Comparison of ENCODE assay signal across 13 cellular contexts in genomic region chr20:35311409-35311808, GRCh38. TPM values are rescaled to one million over a fixed set of nuclear protein-coding genes. Genes with fewer than 3 reads are reported as not detected.
DNase-seq lines count a peak whose midpoint lies in the region; ATAC-seq and TF ChIP-seq lines count a peak whose summit lies in the region.
"Had no signal": no experiment of that assay in that cellular context is flagged by ENCODE, and none has a peak within 500 bp of the region (broad histone marks: within the 10 kb centered on the region; RNA-seq: fewer than 3 reads in every experiment).

No MANE protein-coding gene starts in this region.

- peaks cover 5% of the 10 kb centered on the region; the same call in 2 of the 3 replicates for H3K36me3 Mint-ChIP-seq in GM23338 (ENCODE audit: low read depth)

- no peak for TF ChIP-seq POLR2A in gastrocnemius medialis (IDR thresholded peaks at IDR 0.05)
- no peak for TF ChIP-seq POLR2A in gastroesophageal sphincter (IDR thresholded peaks at IDR 0.05)

- no peak for TF ChIP-seq EP300 in gastroesophageal sphincter (IDR thresholded peaks at IDR 0.05)

- H3K4me3 ChIP-seq in GM23338 (no peak overlapping the region), RWPE2 (ENCODE audit: severe bottlenecking) (no peak overlapping the region), brain microvascular endothelial cell (ENCODE audit: low read depth, low read length) (no peak overlapping the region), gastrocnemius medialis (no peak overlapping the region), gastroesophageal sphincter (no peak overlapping the region)
- H3K4me3 ChIP-seq: skin epidermis had no signal

- peak overlapping the region; percentile 90 for H3K27ac Mint-ChIP-seq in GM23338

- H3K9me3 ChIP-seq in RWPE2 (ENCODE audit: severe bottlenecking) (no peaks in the 10 kb centered on the region), gastrocnemius medialis (no peaks in the 10 kb centered on the region), gastroesophageal sphincter (no peaks in the 10 kb centered on the region)

- no peaks in the 10 kb centered on the region for H3K27me3 ChIP-seq in GM23338 (ENCODE audit: insufficient read depth)
- H3K27me3 ChIP-seq in RWPE2 (ENCODE audit: insufficient read depth, poor library complexity, severe bottlenecking): no peaks in the 10 kb centered on the region
- no peaks in the 10 kb centered on the region for H3K27me3 ChIP-seq in brain microvascular endothelial cell (replicated peaks)
- no peaks in the 10 kb centered on the region for H3K27me3 ChIP-seq in gastrocnemius medialis
- H3K27me3 ChIP-seq in gastroesophageal sphincter: no peaks in the 10 kb centered on the region

- 71 to 93% methylated on average over 1 to 2 of the region's 2 CpGs for WGBS in gastroesophageal sphincter (ENCODE audit: low coverage in 1 of 2), 2 donors

- DNase-seq in GM23338 (ENCODE audit: low spot score) (peak; percentile 22), RWPE2 (ENCODE audit: low spot score) (peak; percentile 91), brain microvascular endothelial cell (no peak), hepatic stellate cell (ENCODE audit: low spot score) (no peak), gastrocnemius medialis (no peak)
- DNase-seq in stimulated activated CD4-positive, alpha-beta T cell treated with anti-CD3 and anti-CD28 coated beads, Interleukin-12 subunit alpha, Interleukin-12 subunit beta, amount 100 ng/mL, for 4 hours: peak; percentile 57
- DNase-seq: GF-D8, islet precursor cell had no signal

- H3K4me3 Mint-ChIP-seq in GM23338: no peak overlapping the region
- H3K4me3 Mint-ChIP-seq: brain had no signal

- H3K36me3 ChIP-seq in GM23338 (ENCODE audit: insufficient read depth) (no peaks in the 10 kb centered on the region), RWPE2 (ENCODE audit: low read depth) (peaks cover 39% of the 10 kb centered on the region), brain microvascular endothelial cell (replicated peaks) (no peaks in the 10 kb centered on the region), gastrocnemius medialis (peaks cover 0 to 7% of the 10 kb centered on the region in 2 donors), gastroesophageal sphincter (peaks cover 0 to 45% of the 10 kb centered on the region in 2 donors)

- TF ChIP-seq CTCF in GM23338 (conservative IDR thresholded peaks at IDR 0.05; ENCODE audit: low read depth in 2 of 2): no peak
- TF ChIP-seq CTCF in RWPE2 (IDR thresholded peaks at IDR 0.05; ENCODE audit: poor library complexity, severe bottlenecking): no peak
- no peak for TF ChIP-seq CTCF in brain microvascular endothelial cell (IDR thresholded peaks at IDR 0.05; ENCODE audit: low read depth, low read length, missing control alignments)
- TF ChIP-seq CTCF in gastrocnemius medialis (IDR thresholded peaks at IDR 0.05 in 4 of 5, conservative IDR thresholded peaks at IDR 0.05 in 1 of 5): no peak
- TF ChIP-seq CTCF in gastroesophageal sphincter (IDR thresholded peaks at IDR 0.05): no peak

- H4K20me1 ChIP-seq in GM23338 (replicated peaks; ENCODE audit: insufficient read depth): no peaks in the 10 kb centered on the region

- intact Hi-C loops in gastrocnemius medialis (cut with DNase I; ENCODE audit: low total_unique reads): no loop called here

- in situ Hi-C loops in brain microvascular endothelial cell (cut with HindIII; ENCODE audit: low pct_ligation_motif_present, low sequenced_read_pairs) (no loop called here), gastrocnemius medialis (cut with MboI; ENCODE audit: low sequenced_read_pairs in 4 of 4) (no loop called here)

- H2AFZ ChIP-seq in GM23338: no peak overlapping the region

- no peaks in the 10 kb centered on the region for H3K9me2 ChIP-seq in GM23338 (ENCODE audit: insufficient read depth)

- H3K4me1 ChIP-seq in GM23338 (ENCODE audit: insufficient read depth): peaks cover 24% of the 10 kb centered on the region
- peaks cover 74% of the 10 kb centered on the region for H3K4me1 ChIP-seq in RWPE2 (ENCODE audit: insufficient read depth, poor library complexity, severe bottlenecking)
- peaks cover 12 to 25% of the 10 kb centered on the region in 2 donors for H3K4me1 ChIP-seq in gastrocnemius medialis
- H3K4me1 ChIP-seq in gastroesophageal sphincter: peaks cover 6 to 26% (median 10%) of the 10 kb centered on the region in 3 donors

- no peaks in the 10 kb centered on the region; the same call in 2 of the 3 replicates for H3K9me3 Mint-ChIP-seq in GM23338
- H3K9me3 Mint-ChIP-seq: brain had no signal

- no peaks in the 10 kb centered on the region for H3K79me2 ChIP-seq in GM23338 (replicated peaks; ENCODE audit: insufficient read depth)

- peak overlapping the region; percentile 46; the same call in 1 of the 2 replicates for H3K27ac ChIP-seq in GM23338 (ENCODE audit: low read depth)
- peak overlapping the region; percentile 99 for H3K27ac ChIP-seq in RWPE2 (ENCODE audit: poor library complexity, severe bottlenecking)
- peak overlapping the region; percentile 82 for H3K27ac ChIP-seq in brain microvascular endothelial cell
- H3K27ac ChIP-seq in gastrocnemius medialis: no peak overlapping the region
- H3K27ac ChIP-seq in gastroesophageal sphincter: no peak overlapping the region
- H3K27ac ChIP-seq: KMS-11 had no signal

- no peak overlapping the region for H3K4me2 ChIP-seq in GM23338
- H3K4me2 ChIP-seq: KMS-11 had no signal

- H3K27me3 Mint-ChIP-seq in GM23338 (ENCODE audit: insufficient read depth, low read depth, poor library complexity): peaks cover 3% of the 10 kb centered on the region
- H3K27me3 Mint-ChIP-seq: brain had no signal

- ATAC-seq in GM23338 (no peak), RWPE2 (ENCODE audit: low read depth) (no peak), gastrocnemius medialis (no peak), GM18907 (IDR thresholded peaks at IDR 0.05; ENCODE audit: unreplicated experiment) (no peak), gastroesophageal sphincter (no peak)

- peaks cover 38% of the 10 kb centered on the region for H3K4me1 Mint-ChIP-seq in GM23338

- H3F3A ChIP-seq in GM23338 (replicated peaks; ENCODE audit: low read depth): peaks cover 9% of the 10 kb centered on the region; the same call in 1 of the 2 replicates

TF ChIP-seq in GM23338, 12 proteins besides CTCF, POLR2A, EP300 and RAD21 (continues in another document):
- TF ChIP-seq STAT1 (IDR thresholded peaks at IDR 0.05; ENCODE audit: unreplicated experiment): no peak
- TF ChIP-seq CREB1 (CRISPR knock-in tag; IDR thresholded peaks at IDR 0.05; ENCODE audit: low read depth): no peak
- TF ChIP-seq ZNF114 (CRISPR knock-in tag; IDR thresholded peaks at IDR 0.05): no peak
- TF ChIP-seq POLR2AphosphoS5 (IDR thresholded peaks at IDR 0.05; ENCODE audit: low read depth): no peak
- no peak for TF ChIP-seq REST (IDR thresholded peaks at IDR 0.05; ENCODE audit: unreplicated experiment)

RNA-seq across cellular contexts. Expression of gene FAM83C, which starts 19.2 kb away (rescaled TPM):
- total RNA-seq in GM23338 (2014; rRNA removed; shearing (Covaris generic)): 0.10 TPM in 1 of 2 replicates, not detected in the other
- not detected in 2 replicates for polyA plus RNA-seq in GM23338 (2016; fragmentation: Nextera tagmentation; extraction: Ambion mirVana)
- total RNA-seq in gastrocnemius medialis (not detected), gastroesophageal sphincter (1 to 10 TPM in 1 of 4 donors, not detected in 3; 1.4 TPM)

RNA-seq across cellular contexts. Expression of gene EIF6, which starts 26.8 kb away (rescaled TPM):
- total RNA-seq in GM23338 (2014; rRNA removed; shearing (Covaris generic)): 149 and 152 TPM in 2 replicates
- polyA plus RNA-seq in GM23338 (2016; fragmentation: Nextera tagmentation; extraction: Ambion mirVana): 215 and 220 TPM in 2 replicates
- 10 to 100 TPM; 34.2 to 48.3 (median 47.4) TPM for total RNA-seq in gastrocnemius medialis
- 10 to 100 TPM; 66.0 to 92.4 (median 80.8) TPM for total RNA-seq in gastroesophageal sphincter

RNA-seq across cellular contexts. Expression of gene MMP24OS, which starts 33.5 kb away (rescaled TPM):
- 10.5 and 14.6 TPM in 2 replicates for total RNA-seq in GM23338 (2014; rRNA removed; shearing (Covaris generic))
- 25.4 and 31.6 TPM in 2 replicates for polyA plus RNA-seq in GM23338 (2016; fragmentation: Nextera tagmentation; extraction: Ambion mirVana)
- 10 to 100 TPM in 3 of 4 donors, 1 to 10 TPM in 1; 3.8 to 18.4 (median 12.4) TPM for total RNA-seq in gastrocnemius medialis
- 10 to 100 TPM; 19.6 to 47.2 (median 26.9) TPM for total RNA-seq in gastroesophageal sphincter

Comparison
In these comparisons a context has a peak if more than half of its experiments do, and no peak if none do; other contexts are left out.
1. DNase-seq: peak in GM23338 (single experiment), RWPE2 (single experiment) and stimulated activated CD4-positive, alpha-beta T cell treated with anti-CD3 and anti-CD28 coated beads, Interleukin-12 subunit alpha, Interleukin-12 subunit beta, amount 100 ng/mL, for 4 hours (single experiment); none in brain microvascular endothelial cell (single experiment), hepatic stellate cell (single experiment) and gastrocnemius medialis (0 of 2).
2. H3K27ac ChIP-seq: peak in GM23338 (single experiment), RWPE2 (single experiment) and brain microvascular endothelial cell (single experiment); none in gastrocnemius medialis (0 of 4) and gastroesophageal sphincter (0 of 4).